1 cellular context compared by ENCODE assay signal in the genomic region with DNA sequence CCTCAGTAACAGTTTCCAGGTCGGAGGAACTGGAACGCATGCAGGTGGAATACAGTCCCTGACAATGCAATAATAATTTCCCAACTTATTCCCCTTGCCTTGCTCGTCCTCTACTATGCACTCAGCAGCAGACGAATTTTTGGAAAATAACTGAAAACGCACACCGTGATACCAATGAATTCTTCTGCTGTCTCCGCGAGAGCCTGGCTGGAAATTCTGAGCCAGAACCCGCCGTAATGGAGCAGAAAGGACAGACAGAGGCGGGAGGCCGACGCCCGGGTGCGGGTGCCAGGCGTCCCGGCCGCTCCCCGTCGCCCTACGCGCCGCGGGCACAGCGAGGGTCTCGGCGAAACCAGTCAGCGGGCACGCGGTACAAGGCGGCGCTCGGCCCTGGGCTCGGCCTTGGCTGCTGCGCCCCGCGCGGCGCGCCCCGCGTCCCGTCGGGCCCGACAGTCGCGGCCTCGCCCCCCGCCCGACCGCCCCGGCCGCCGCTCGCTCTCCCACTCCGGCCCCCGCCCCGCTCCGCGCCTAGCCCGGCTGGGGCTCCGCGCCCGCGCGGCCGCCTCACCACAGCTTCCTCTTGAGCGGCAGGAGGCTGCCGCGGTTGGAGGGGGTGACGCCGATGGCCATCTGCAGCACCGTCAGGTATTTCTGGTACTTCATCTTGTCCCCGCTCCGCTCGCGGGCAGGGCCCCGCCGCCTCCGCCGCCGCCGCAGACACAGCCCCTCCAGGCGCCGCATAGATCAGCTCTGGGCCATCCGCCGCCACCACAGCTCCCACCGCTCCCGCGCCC.
TF ChIP-seq lines count a peak whose summit lies in the region.

No MANE protein-coding gene starts in this region.

TF ChIP-seq in A549, 52 proteins besides CTCF, POLR2A, EP300 and RAD21 (continued from another document):
- TF ChIP-seq CBX2 (IDR thresholded peaks at IDR 0.05; ENCODE audit: borderline replicate concordance, low read depth): no peak
- TF ChIP-seq, protein P1, sequence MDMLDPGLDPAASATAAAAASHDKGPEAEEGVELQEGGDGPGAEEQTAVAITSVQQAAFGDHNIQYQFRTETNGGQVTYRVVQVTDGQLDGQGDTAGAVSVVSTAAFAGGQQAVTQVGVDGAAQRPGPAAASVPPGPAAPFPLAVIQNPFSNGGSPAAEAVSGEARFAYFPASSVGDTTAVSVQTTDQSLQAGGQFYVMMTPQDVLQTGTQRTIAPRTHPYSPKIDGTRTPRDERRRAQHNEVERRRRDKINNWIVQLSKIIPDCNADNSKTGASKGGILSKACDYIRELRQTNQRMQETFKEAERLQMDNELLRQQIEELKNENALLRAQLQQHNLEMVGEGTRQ (IDR thresholded peaks at IDR 0.05): no peak
- TF ChIP-seq ZSCAN20 (CRISPR knock-in tag; IDR thresholded peaks at IDR 0.05): no peak
- TF ChIP-seq ESRRA (IDR thresholded peaks at IDR 0.05; ENCODE audit: borderline replicate concordance, low read length): no peak
- TF ChIP-seq CEBPB (IDR thresholded peaks at IDR 0.05): no peak
- no peak for TF ChIP-seq KDM5A (IDR thresholded peaks at IDR 0.05)
- TF ChIP-seq, protein P2, sequence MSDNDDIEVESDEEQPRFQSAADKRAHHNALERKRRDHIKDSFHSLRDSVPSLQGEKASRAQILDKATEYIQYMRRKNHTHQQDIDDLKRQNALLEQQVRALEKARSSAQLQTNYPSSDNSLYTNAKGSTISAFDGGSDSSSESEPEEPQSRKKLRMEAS (IDR thresholded peaks at IDR 0.05): peak; percentile 49; the same call in 1 of the 2 replicates
- TF ChIP-seq NPAS2 (CRISPR knock-in tag; IDR thresholded peaks at IDR 0.05; ENCODE audit: borderline replicate concordance): no peak
- TF ChIP-seq, protein P3, sequence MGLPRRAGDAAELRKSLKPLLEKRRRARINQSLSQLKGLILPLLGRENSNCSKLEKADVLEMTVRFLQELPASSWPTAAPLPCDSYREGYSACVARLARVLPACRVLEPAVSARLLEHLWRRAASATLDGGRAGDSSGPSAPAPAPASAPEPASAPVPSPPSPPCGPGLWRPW (IDR thresholded peaks at IDR 0.05): no peak
- no peak for TF ChIP-seq CHD2 (IDR thresholded peaks at IDR 0.05; ENCODE audit: low read length, partially characterized antibody)
- no peak for TF ChIP-seq RCOR1 (IDR thresholded peaks at IDR 0.05; ENCODE audit: low read depth, low read length)
- no peak for TF ChIP-seq HOXA7 (CRISPR knock-in tag; IDR thresholded peaks at IDR 0.05)
